19 cellular contexts compared by ENCODE assay signal in the genomic region with DNA sequence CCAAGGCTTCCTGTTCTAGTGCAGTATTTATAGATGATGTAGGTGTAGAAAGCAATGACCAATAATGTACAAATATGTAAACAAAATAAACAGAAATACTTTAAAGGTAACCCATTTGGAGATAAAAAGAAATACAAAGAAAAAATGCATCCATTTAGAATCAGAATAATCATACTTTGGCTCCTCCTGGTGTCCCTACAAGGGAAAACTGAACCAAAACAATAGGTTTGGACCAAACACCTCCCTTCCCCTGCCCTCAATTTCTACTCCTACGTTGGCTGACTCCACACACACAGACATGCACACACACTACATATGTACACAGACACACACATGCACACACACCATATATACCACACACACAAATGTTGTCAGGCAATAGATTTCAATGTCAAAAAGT.
"Had no signal": no experiment of that assay in that cellular context is flagged by ENCODE, and none has a peak within 500 bp of the region (broad histone marks: within the 10 kb centered on the region; RNA-seq: fewer than 3 reads in every experiment).

No MANE protein-coding gene starts in this region.

- H3K27me3 ChIP-seq: colonic mucosa, esophagus muscularis mucosa, gastrocnemius medialis, heart left ventricle had no signal

- H3K4me1 ChIP-seq: colonic mucosa, esophagus muscularis mucosa, gastrocnemius medialis, heart left ventricle, lower lobe of right lung, prostate gland had no signal

- H3K27ac ChIP-seq: colonic mucosa, esophagus muscularis mucosa, gastrocnemius medialis, heart left ventricle, lower lobe of right lung, prostate gland had no signal

- H3K4me3 ChIP-seq: colonic mucosa, esophagus muscularis mucosa, gastrocnemius medialis, heart left ventricle, lower lobe of right lung, prostate gland had no signal

- H3K4me1 Mint-ChIP-seq: activated CD4-positive, alpha-beta T cell treated with anti-CD3 and anti-CD28 coated beads for 36 hours; activated CD8-positive, alpha-beta memory T cell treated with anti-CD3 and anti-CD28 coated beads, Interleukin-2, amount 10 ng/mL, durations not matched to agents 7 days and 5 days; activated naive CD4-positive, alpha-beta T cell treated with anti-CD3 and anti-CD28 coated beads, Interleukin-2, amount 10 ng/mL, durations not matched to agents 7 days and 5 days; nephron progenitor cell had no signal

- H3K27ac Mint-ChIP-seq: activated CD4-positive, alpha-beta memory T cell treated with anti-CD3 and anti-CD28 coated beads for 36 hours; activated CD4-positive, alpha-beta T cell treated with anti-CD3 and anti-CD28 coated beads for 36 hours; activated CD8-positive, alpha-beta memory T cell treated with anti-CD3 and anti-CD28 coated beads, Interleukin-2, amount 10 ng/mL, durations not matched to agents 7 days and 5 days; activated naive CD4-positive, alpha-beta T cell treated with anti-CD3 and anti-CD28 coated beads, Interleukin-2, amount 10 ng/mL, durations not matched to agents 7 days and 5 days; activated T-cell treated with anti-CD3 and anti-CD28 coated beads, Interleukin-2, amount 50 U/mL, for 24 hours; nephron progenitor cell; stimulated activated naive CD8-positive, alpha-beta T cell treated with anti-CD3 and anti-CD28 coated beads, Interleukin-15, Interleukin-2, amounts not matched to agents 100 ng/mL and 50 ng/mL, for 24 hours; type B pancreatic cell had no signal

- H3K36me3 ChIP-seq: colonic mucosa, lower lobe of right lung, prostate gland had no signal

- ATAC-seq: activated CD4-positive, alpha-beta T cell treated with anti-CD3 and anti-CD28 coated beads for 36 hours; activated CD8-positive, alpha-beta memory T cell treated with anti-CD3 and anti-CD28 coated beads, Interleukin-2, amount 10 ng/mL, durations not matched to agents 7 days and 5 days; gastrocnemius medialis; heart left ventricle; left colon; lower lobe of right lung; right cardiac atrium had no signal

- H3K36me3 Mint-ChIP-seq: activated CD8-positive, alpha-beta memory T cell treated with anti-CD3 and anti-CD28 coated beads, Interleukin-2, amount 10 ng/mL, durations not matched to agents 7 days and 5 days; activated naive CD4-positive, alpha-beta T cell treated with anti-CD3 and anti-CD28 coated beads, Interleukin-2, amount 10 ng/mL, durations not matched to agents 7 days and 5 days; type B pancreatic cell had no signal

- H3K9me3 ChIP-seq: colonic mucosa, gastrocnemius medialis, lower lobe of right lung, prostate gland had no signal

- H3K4me3 Mint-ChIP-seq: activated CD4-positive, alpha-beta memory T cell treated with anti-CD3 and anti-CD28 coated beads for 36 hours; activated CD4-positive, alpha-beta T cell treated with anti-CD3 and anti-CD28 coated beads for 36 hours; activated CD8-positive, alpha-beta memory T cell treated with anti-CD3 and anti-CD28 coated beads, Interleukin-2, amount 10 ng/mL, durations not matched to agents 7 days and 5 days; activated naive CD4-positive, alpha-beta T cell treated with anti-CD3 and anti-CD28 coated beads, Interleukin-2, amount 10 ng/mL, durations not matched to agents 7 days and 5 days; activated T-cell treated with anti-CD3 and anti-CD28 coated beads, Interleukin-2, amount 50 U/mL, for 24 hours; nephron progenitor cell; stimulated activated naive CD8-positive, alpha-beta T cell treated with anti-CD3 and anti-CD28 coated beads, Interleukin-15, Interleukin-2, amounts not matched to agents 100 ng/mL and 50 ng/mL, for 24 hours; type B pancreatic cell had no signal

- DNase-seq: activated CD4-positive, alpha-beta memory T cell treated with anti-CD3 and anti-CD28 coated beads for 36 hours; activated CD4-positive, alpha-beta T cell treated with anti-CD3 and anti-CD28 coated beads for 36 hours; activated CD8-positive, alpha-beta memory T cell treated with anti-CD3 and anti-CD28 coated beads, Interleukin-2, amount 10 ng/mL, durations not matched to agents 7 days and 5 days; activated naive CD4-positive, alpha-beta T cell treated with anti-CD3 and anti-CD28 coated beads, Interleukin-2, amount 10 ng/mL, durations not matched to agents 7 days and 5 days; activated T-cell treated with anti-CD3 and anti-CD28 coated beads, Interleukin-2, amount 50 U/mL, for 24 hours; colonic mucosa; gastrocnemius medialis; heart left ventricle; left colon; lower lobe of right lung; nephron progenitor cell; right cardiac atrium; small intestine; stimulated activated CD4-positive, alpha-beta T cell treated with anti-CD3 and anti-CD28 coated beads, Interleukin-4, amount 100 ng/mL, for 4 hours; stimulated activated CD8-positive, alpha-beta memory T cell treated with anti-CD3 and anti-CD28 coated beads, Interleukin-4, amount 100 ng/mL, for 48 hours had no signal
